In genomic region chr7:138170959-138171703, GRCh38 we compare ENCODE assay signal across 9 cellular contexts.
DNase-seq lines count a peak whose midpoint lies in the region; ATAC-seq, FAIRE-seq and TF ChIP-seq lines count a peak whose summit lies in the region.
"Had no signal": no experiment of that assay in that cellular context is flagged by ENCODE, and none has a peak within 500 bp of the region (broad histone marks: within the 10 kb centered on the region; RNA-seq: fewer than 3 reads in every experiment).

No MANE protein-coding gene starts in this region.

- H3K4me3 ChIP-seq in K562: no peak overlapping the region

- POLR2A ChIA-PET in K562 (lab: Yijun Ruan, JAX): interaction anchor here (1.1 to 1.2 kb wide), 2 partner anchors 9 to 10 kb away, joined by 4 to 6 read pairs; no protein-coding TSS in a partner anchor

- CTCF ChIA-PET in K562 (lab: Yijun Ruan, JAX; ENCODE audit: low intra/inter-chr PET ratio): no interaction called here
- CTCF ChIA-PET in Calu3 (lab: Charles Lee): no interaction called here

- peaks cover 0 to 5% of the 10 kb centered on the region in 2 experiments; a peak in 2 of 5 replicates for H3K27me3 ChIP-seq in K562 (ENCODE audit: control insufficient read depth in 2 of 2, insufficient read depth in 2 of 2, low read length in 2 of 2)

- TF ChIP-seq POLR2A in K562 (conservative IDR thresholded peaks at IDR 0.05): no peak

- no peaks in the 10 kb centered on the region for H3K36me3 ChIP-seq in K562 (ENCODE audit: control insufficient read depth, insufficient read depth, low read length)

- H4K20me1 ChIP-seq in K562 (replicated peaks; ENCODE audit: control insufficient read depth, insufficient read depth, low read length): no peaks in the 10 kb centered on the region

- no peak for TF ChIP-seq CTCF in K562 (IDR thresholded peaks at IDR 0.05 in 2 of 3, conservative IDR thresholded peaks at IDR 0.05 in 1 of 3; ENCODE audit: insufficient read depth in 2 of 3, low read depth in 1 of 3, low read length in 3 of 3)
- no peak for TF ChIP-seq CTCF in Calu3 (IDR thresholded peaks at IDR 0.05; ENCODE audit: unreplicated experiment)

- H3K9me3 ChIP-seq in K562 (replicated peaks; ENCODE audit: control insufficient read depth, insufficient read depth, low read depth, low read length): no peaks in the 10 kb centered on the region

- H3K36me3 Mint-ChIP-seq in Calu3 (ENCODE audit: insufficient read depth, unreplicated experiment): no peaks in the 10 kb centered on the region

- no peaks in the 10 kb centered on the region for H3K79me2 ChIP-seq in K562 (ENCODE audit: control insufficient read depth, insufficient read depth, low read length)

- in situ Hi-C loops in K562 (cut with MboI): no loop called here

- no peaks in the 10 kb centered on the region for H3K27me3 Mint-ChIP-seq in Calu3 (ENCODE audit: unreplicated experiment)

- no TSS peak for BruUV-seq in K562 (replicated peaks; lab: Mats Ljungman, UMichigan)
- BruUV-seq in Calu3 (replicated peaks; lab: Mats Ljungman, UMichigan): no TSS peak

- no peaks in the 10 kb centered on the region for H3K4me1 ChIP-seq in K562 (replicated peaks in 1 of 2; ENCODE audit: control insufficient read depth in 2 of 2, insufficient read depth in 2 of 2, low read length in 2 of 2)

- H3K27ac ChIP-seq in K562 (ENCODE audit: extremely low read depth, low read depth, low read length): no peak overlapping the region

- no peaks in the 10 kb centered on the region for H3K9me1 ChIP-seq in K562 (ENCODE audit: control insufficient read depth, insufficient read depth, low read length)

- no peak overlapping the region for H3K9ac ChIP-seq in K562 (ENCODE audit: insufficient read depth in 1 of 2, low read depth in 2 of 2, low read length in 2 of 2)

- no peak overlapping the region for H3K27ac Mint-ChIP-seq in Calu3 (ENCODE audit: unreplicated experiment)

- ATAC-seq in GM21423 (IDR thresholded peaks at IDR 0.05; ENCODE audit: unreplicated experiment) (peak; percentile 95), HG03139 (IDR thresholded peaks at IDR 0.05; ENCODE audit: unreplicated experiment) (peak; percentile 94), K562 (no peak)

- no peak overlapping the region for H3K4me3 Mint-ChIP-seq in Calu3 (ENCODE audit: low read depth, unreplicated experiment)

- no peak for TF ChIP-seq EP300 in K562 (IDR thresholded peaks at IDR 0.05; ENCODE audit: low read length)

- no peak overlapping the region for H3K4me2 ChIP-seq in K562 (ENCODE audit: insufficient read depth, low read length)

- H3K4me1 Mint-ChIP-seq in Calu3 (ENCODE audit: low read depth, unreplicated experiment): no peaks in the 10 kb centered on the region

- no peak overlapping the region for H2AFZ ChIP-seq in K562 (ENCODE audit: low read depth, low read length)

- DNase-seq in GM18507 (ENCODE audit: extremely low spot score, insufficient read length, low read depth) (no peak), K562 (ENCODE audit: extremely low read depth in 1 of 4, low spot score in 3 of 4) (no peak), COR-L47 (lab: John Stamatoyannopoulos, UW) (no peak), NCI-H2107 (lab: John Stamatoyannopoulos, UW) (no peak), Calu3 (no peak), NCI-H2196 (lab: John Stamatoyannopoulos, UW; ENCODE audit: unreplicated experiment) (no peak)
- DNase-seq: NCI-H1436 treated with DMSO at 0.1 percent for 48 hours had no signal

- FAIRE-seq in GM18507 (lab: Jason Lieb, UNC): peak; percentile 84
- FAIRE-seq in K562 (lab: Jason Lieb, UNC): no peak

- WGBS in K562 (ENCODE audit: insufficient coverage, low coverage, missing lambda C conversion rate): 6% methylated on average over 7 of the region's 7 CpGs

- no peak for TF ChIP-seq RAD21 in K562 (CRISPR knock-in tag; conservative IDR thresholded peaks at IDR 0.05 in 1 of 2, IDR thresholded peaks at IDR 0.05 in 1 of 2)

- intact Hi-C loops in K562 (cut with micrococcal nuclease) (no loop called here), Calu3 (cut with micrococcal nuclease; ENCODE audit: unreplicated experiment) (no loop called here)

- H3K9me3 Mint-ChIP-seq in Calu3 (ENCODE audit: low read depth, unreplicated experiment): peaks cover 10% of the 10 kb centered on the region

TF ChIP-seq in K562, 482 proteins besides CTCF, POLR2A, EP300 and RAD21:
- no peak for TF ChIP-seq NR3C1 (CRISPR knock-in tag; IDR thresholded peaks at IDR 0.05)
- no peak for TF ChIP-seq MCM3 (IDR thresholded peaks at IDR 0.05)
- no peak for TF ChIP-seq MTA1 (IDR thresholded peaks at IDR 0.05; ENCODE audit: borderline replicate concordance)
- no peak for TF ChIP-seq E2F3 (CRISPR knock-in tag; IDR thresholded peaks at IDR 0.05)
- TF ChIP-seq ZNF780A (CRISPR knock-in tag; IDR thresholded peaks at IDR 0.05): no peak
- 0 out of 2 replicates have a peak, but pooled peaks have one; percentile 18 for TF ChIP-seq EGR1 (conservative IDR thresholded peaks at IDR 0.05)
